Comparison of ENCODE assay signal across 25 cellular contexts in the genomic region with DNA sequence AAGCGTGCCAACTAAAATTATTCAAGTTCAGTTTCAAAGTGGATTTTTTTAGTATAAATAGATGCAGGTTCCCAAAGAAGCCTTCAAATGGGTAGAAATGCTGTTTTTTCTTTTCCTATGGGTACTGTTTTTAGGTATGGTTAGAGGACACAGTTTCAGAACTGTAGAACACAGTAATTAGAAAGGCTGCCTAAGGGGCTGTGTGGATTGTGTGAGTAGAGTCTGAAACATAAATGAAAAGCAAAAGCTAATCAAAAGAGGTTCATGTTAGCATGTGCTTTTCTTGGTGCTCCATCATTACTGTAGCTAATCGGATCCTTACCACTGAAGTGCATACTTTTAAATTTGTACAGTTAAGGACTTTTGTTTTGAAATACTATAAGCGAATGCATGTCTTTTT.
"Had no signal": no experiment of that assay in that cellular context is flagged by ENCODE, and none has a peak within 500 bp of the region (broad histone marks: within the 10 kb centered on the region; RNA-seq: fewer than 3 reads in every experiment).

No MANE protein-coding gene starts in this region.

- H3K4me3 ChIP-seq: SJCRH30 had no signal

- H3K4me1 ChIP-seq: SJCRH30 had no signal

- H3K4me3 Mint-ChIP-seq: activated CD4-positive, alpha-beta memory T cell treated with anti-CD3 and anti-CD28 coated beads for 36 hours; activated CD4-positive, alpha-beta T cell treated with anti-CD3 and anti-CD28 coated beads, Interleukin-2, amount 10 ng/mL, durations not matched to agents 7 days and 5 days; activated naive CD4-positive, alpha-beta T cell treated with anti-CD3 and anti-CD28 coated beads for 36 hours; activated naive CD8-positive, alpha-beta T cell; activated T-helper 17 cell treated with anti-CD3 and anti-CD28 coated beads, Interleukin-2, amount 50 U/mL, for 72 hours; T-cell had no signal

- H3K27me3 Mint-ChIP-seq: activated CD4-positive, alpha-beta memory T cell treated with anti-CD3 and anti-CD28 coated beads for 36 hours; activated CD4-positive, alpha-beta T cell treated with anti-CD3 and anti-CD28 coated beads, Interleukin-2, amount 10 ng/mL, durations not matched to agents 7 days and 5 days; activated naive CD8-positive, alpha-beta T cell; activated T-helper 17 cell treated with anti-CD3 and anti-CD28 coated beads, Interleukin-2, amount 50 U/mL, for 72 hours; T-cell had no signal

- H3K27ac Mint-ChIP-seq: activated CD4-positive, alpha-beta memory T cell treated with anti-CD3 and anti-CD28 coated beads for 36 hours; activated CD4-positive, alpha-beta T cell treated with anti-CD3 and anti-CD28 coated beads, Interleukin-2, amount 10 ng/mL, durations not matched to agents 7 days and 5 days; activated naive CD4-positive, alpha-beta T cell treated with anti-CD3 and anti-CD28 coated beads for 36 hours; activated naive CD8-positive, alpha-beta T cell; activated T-helper 17 cell treated with anti-CD3 and anti-CD28 coated beads, Interleukin-2, amount 50 U/mL, for 72 hours; T-cell had no signal

- H3K9me3 ChIP-seq: SJCRH30 had no signal

- ATAC-seq: activated T-helper 17 cell treated with anti-CD3 and anti-CD28 coated beads, Interleukin-2, amount 50 U/mL, for 72 hours; T-cell had no signal

- H3K36me3 ChIP-seq: SJCRH30 had no signal

- H3K27me3 ChIP-seq: SJCRH30 had no signal

- FAIRE-seq: astrocyte, colon had no signal

- H3K4me1 Mint-ChIP-seq: activated CD4-positive, alpha-beta T cell treated with anti-CD3 and anti-CD28 coated beads, Interleukin-2, amount 10 ng/mL, durations not matched to agents 7 days and 5 days had no signal

- DNase-seq: activated CD4-positive, alpha-beta memory T cell treated with anti-CD3 and anti-CD28 coated beads for 36 hours; activated CD4-positive, alpha-beta T cell treated with anti-CD3 and anti-CD28 coated beads, Interleukin-2, amount 10 ng/mL, durations not matched to agents 7 days and 5 days; activated CD4-positive, CD25-positive, alpha-beta regulatory T cell; activated gamma-delta T cell; activated naive CD4-positive, alpha-beta T cell treated with anti-CD3 and anti-CD28 coated beads for 36 hours; activated T-cell treated with anti-CD3 and anti-CD28 coated beads for 4 hours; activated T-cell treated with anti-CD3 and anti-CD28 coated beads, Interleukin-2, amount 50 U/mL, for 48 hours; amygdala; cerebellar nuclear complex; Kasumi-1; NCI-H1105 treated with DMSO at 0.1 percent for 48 hours; NCI-H146; NCI-H1930; NCI-H2171; NCI-H2227 treated with DMSO at 0.1 percent for 48 hours; NCI-H446 treated with DMSO at 0.1 percent for 48 hours; NCI-H524 treated with DMSO at 0.1 percent for 48 hours; NCI-H774; SJCRH30; T-cell had no signal

- H3K27ac ChIP-seq: SJCRH30, VCaP had no signal
